In the genomic region with DNA sequence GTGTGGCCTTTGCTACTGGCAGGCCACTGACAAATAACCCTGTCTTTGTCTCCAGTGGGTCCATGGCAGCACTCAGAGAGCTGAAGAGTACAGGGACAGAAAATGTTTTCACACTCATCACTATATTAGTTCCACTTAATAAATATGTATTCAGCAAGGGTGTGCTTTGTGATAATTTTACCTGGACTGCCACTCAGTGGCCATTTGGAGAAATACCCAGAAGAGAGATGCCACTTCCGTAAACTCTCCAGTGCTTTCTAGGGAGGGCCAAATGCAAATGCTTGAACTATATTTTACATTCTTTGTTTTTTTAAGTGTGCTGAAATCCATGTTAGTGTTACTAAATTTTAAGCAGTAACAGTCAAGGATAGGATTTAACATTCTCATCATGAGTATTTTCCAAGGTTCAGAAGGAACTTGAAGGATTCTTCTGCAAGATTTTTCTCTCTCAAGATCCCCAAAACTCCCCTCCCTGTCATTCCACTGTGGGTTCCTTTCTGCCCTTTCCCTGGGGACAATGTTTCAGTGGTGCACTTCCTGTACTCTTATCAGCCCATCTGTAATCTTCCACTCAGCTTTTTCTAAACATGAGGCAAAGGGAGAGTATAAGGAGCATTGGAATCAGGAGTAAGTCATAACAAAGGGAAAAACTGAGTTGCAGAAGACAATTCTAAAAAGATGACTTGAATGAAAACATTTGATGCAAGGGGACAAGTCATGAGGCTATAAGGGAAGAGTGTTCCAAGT, we compare ENCODE assay signal across 8 cellular contexts. TPM values are rescaled to one million over a fixed set of nuclear protein-coding genes. Genes with fewer than 3 reads are reported as not detected.
DNase-seq lines count a peak whose midpoint lies in the region; ATAC-seq and TF ChIP-seq lines count a peak whose summit lies in the region.

No MANE protein-coding gene starts in this region.

- H3K27me3 Mint-ChIP-seq in activated T-cell treated with anti-CD3 and anti-CD28 coated beads, Interleukin-2, amount 50 U/mL, for 72 hours (ENCODE audit: low read depth) = peaks cover 38% of the 10 kb centered on the region

- no peak overlapping the region for H3K4me3 ChIP-seq in PC-9

- no peaks in the 10 kb centered on the region for H3K4me1 ChIP-seq in PC-9 (replicated peaks; ENCODE audit: insufficient read depth)

- CTCF ChIA-PET in PC-9 (lab: Charles Lee) = no interaction called here

- no peaks in the 10 kb centered on the region for H4K20me1 ChIP-seq in PC-9 (ENCODE audit: insufficient read depth)

- no peaks in the 10 kb centered on the region for H3K27me3 ChIP-seq in PC-9 (ENCODE audit: insufficient read depth, low read depth)

- BruUV-seq in PC-9 (replicated peaks; lab: Mats Ljungman, UMichigan) = no TSS peak

- DNase-seq in PC-9 (peak; percentile 19 to 51), iPS-NIHi11 (ENCODE audit: low spot score) (peak; percentile 18), HuH-7.5 (ENCODE audit: low spot score) (no peak)
- no peak for DNase-seq in activated T-cell treated with anti-CD3 and anti-CD28 coated beads, Interleukin-2, amount 50 U/mL, for 72 hours
- no peak for DNase-seq in activated effector memory CD4-positive, alpha-beta T cell treated with anti-CD3 and anti-CD28 coated beads, Interleukin-2, amount 50 U/mL, for 16 hours

- intact Hi-C loops in PC-9 (cut with micrococcal nuclease; ENCODE audit: unreplicated experiment) = loop anchor here (1.0 to 5.0 kb wide), 6 partner anchors 126 to 536 kb away; no protein-coding TSS in a partner anchor

- H3K9me3 ChIP-seq in PC-9 (ENCODE audit: insufficient read depth, low read depth) = no peaks in the 10 kb centered on the region

- H3K79me2 ChIP-seq in PC-9 (ENCODE audit: low read depth) = no peaks in the 10 kb centered on the region

- H3K4me2 ChIP-seq in PC-9 = no peak overlapping the region

- no peaks in the 10 kb centered on the region for H3K36me3 Mint-ChIP-seq in activated T-cell treated with anti-CD3 and anti-CD28 coated beads, Interleukin-2, amount 50 U/mL, for 72 hours (ENCODE audit: insufficient read depth in 2 of 2)

- H3K4me1 Mint-ChIP-seq in activated T-cell treated with anti-CD3 and anti-CD28 coated beads, Interleukin-2, amount 50 U/mL, for 72 hours (ENCODE audit: low read depth) = no peaks in the 10 kb centered on the region

- no peak overlapping the region for H3K4me3 Mint-ChIP-seq in activated T-cell treated with anti-CD3 and anti-CD28 coated beads, Interleukin-2, amount 50 U/mL, for 72 hours

- H3K36me3 ChIP-seq in PC-9 (ENCODE audit: low read depth) = no peaks in the 10 kb centered on the region

- H3K9me3 Mint-ChIP-seq in activated T-cell treated with anti-CD3 and anti-CD28 coated beads, Interleukin-2, amount 50 U/mL, for 72 hours = peaks cover 0 to 6% of the 10 kb centered on the region in 2 donors

- ATAC-seq in GM21390 (IDR thresholded peaks at IDR 0.05; ENCODE audit: unreplicated experiment) (peak; percentile 72), HG03521 (IDR thresholded peaks at IDR 0.05; ENCODE audit: unreplicated experiment) (no peak)
- no peak for ATAC-seq in activated T-cell treated with anti-CD3 and anti-CD28 coated beads, Interleukin-2, amount 50 U/mL, for 72 hours (replicated peaks in 1 of 2)

- H3K27ac Mint-ChIP-seq in activated T-cell treated with anti-CD3 and anti-CD28 coated beads, Interleukin-2, amount 50 U/mL, for 72 hours = no peak overlapping the region

- H3K9me2 ChIP-seq in PC-9 (ENCODE audit: insufficient read depth) = no peaks in the 10 kb centered on the region

- POLR2A ChIA-PET in PC-9 (lab: Charles Lee; ENCODE audit: unreplicated experiment) = no interaction called here

- H3K27ac ChIP-seq in C4-2B (no peak overlapping the region), PC-9 (no peak overlapping the region)

- peak; percentile 64 for TF ChIP-seq CTCF in C4-2B (conservative IDR thresholded peaks at IDR 0.05)
- peak; percentile 85 for TF ChIP-seq CTCF in PC-9 (conservative IDR thresholded peaks at IDR 0.05)

- H3F3A ChIP-seq in PC-9 (ENCODE audit: insufficient read depth, low read depth) = no peaks in the 10 kb centered on the region

- peak overlapping the region; percentile 54; the same call in 1 of the 2 replicates for H2AFZ ChIP-seq in PC-9

RNA-seq across cellular contexts. Expression of a gene that starts 46.0 kb away (rescaled TPM):
- total RNA-seq in PC-9 (2021) = not detected in 2 replicates
- not detected for total RNA-seq in activated T-cell treated with anti-CD3 and anti-CD28 coated beads, Interleukin-2, amount 50 U/mL, for 72 hours

Comparison
In these comparisons a context has a peak if more than half of its experiments do, and no peak if none do; other contexts are left out.
1. DNase-seq: peak in PC-9 (2 of 2) and iPS-NIHi11 (single experiment); none in activated T-cell treated with anti-CD3 and anti-CD28 coated beads, Interleukin-2, amount 50 U/mL, for 72 hours (0 of 2), HuH-7.5 (single experiment) and activated effector memory CD4-positive, alpha-beta T cell treated with anti-CD3 and anti-CD28 coated beads, Interleukin-2, amount 50 U/mL, for 16 hours (single experiment).